ENCODE assay signal across 35 cellular contexts in genomic region chr11:120473486-120473885, GRCh38. TPM values are rescaled to one million over a fixed set of nuclear protein-coding genes. Genes with fewer than 3 reads are reported as not detected.
"Had no signal": no experiment of that assay in that cellular context is flagged by ENCODE, and none has a peak within 500 bp of the region (broad histone marks: within the 10 kb centered on the region; RNA-seq: fewer than 3 reads in every experiment).

No MANE protein-coding gene starts in this region.

- H3K4me3 Mint-ChIP-seq: activated B cell treated with CpG ODN at 0.5 μM for 24 hours; activated CD8-positive, alpha-beta T cell treated with anti-CD3 and anti-CD28 coated beads for 36 hours; activated naive CD4-positive, alpha-beta T cell treated with anti-CD3 and anti-CD28 coated beads for 36 hours; activated naive CD4-positive, alpha-beta T cell treated with anti-CD3 and anti-CD28 coated beads, Interleukin-2, amount 50 U/mL, for 24 hours; activated naive CD8-positive, alpha-beta T cell treated with anti-CD3 and anti-CD28 coated beads for 36 hours; activated naive CD8-positive, alpha-beta T cell treated with anti-CD3 and anti-CD28 coated beads, Interleukin-2, amount 50 U/mL, for 24 hours; activated T-cell treated with anti-CD3 and anti-CD28 coated beads, Interleukin-2, amount 50 U/mL, for 4 hours; T-helper 17 cell; T-helper 2 cell treated with Interferon-gamma antibody and Interleukin-4, amounts not matched to agents 5 μg/mL and 100 μg/mL, for 36 hours had no signal

- H3K9me3 Mint-ChIP-seq: activated B cell treated with CpG ODN at 0.5 μM for 24 hours; activated CD8-positive, alpha-beta T cell treated with anti-CD3 and anti-CD28 coated beads for 36 hours; activated naive CD4-positive, alpha-beta T cell treated with anti-CD3 and anti-CD28 coated beads for 36 hours; activated naive CD4-positive, alpha-beta T cell treated with anti-CD3 and anti-CD28 coated beads, Interleukin-2, amount 50 U/mL, for 24 hours; activated naive CD8-positive, alpha-beta T cell treated with anti-CD3 and anti-CD28 coated beads for 36 hours; activated naive CD8-positive, alpha-beta T cell treated with anti-CD3 and anti-CD28 coated beads, Interleukin-2, amount 50 U/mL, for 24 hours; activated T-cell treated with anti-CD3 and anti-CD28 coated beads, Interleukin-2, amount 50 U/mL, for 4 hours; activated T-helper 2 cell treated with anti-CD3 and anti-CD28 coated beads, Interferon-gamma antibody, Interleukin-2, Interleukin-4, amounts not matched to agents 10 μg/mL and 5 μg/mL and 100 μg/mL, durations not matched to agents 14 hours and 24 hours and 36 hours; T-helper 2 cell treated with Interferon-gamma antibody and Interleukin-4, amounts not matched to agents 5 μg/mL and 100 μg/mL, for 36 hours had no signal

- H3K4me3 ChIP-seq: adrenal gland, body of pancreas, cardiac muscle cell, colonic mucosa, esophagus squamous epithelium, gastroesophageal sphincter, heart right ventricle had no signal

- H3K27ac Mint-ChIP-seq: activated B cell treated with CpG ODN at 0.5 μM for 24 hours; activated CD8-positive, alpha-beta T cell treated with anti-CD3 and anti-CD28 coated beads for 36 hours; activated naive CD4-positive, alpha-beta T cell treated with anti-CD3 and anti-CD28 coated beads for 36 hours; activated naive CD4-positive, alpha-beta T cell treated with anti-CD3 and anti-CD28 coated beads, Interleukin-2, amount 50 U/mL, for 24 hours; activated naive CD8-positive, alpha-beta T cell treated with anti-CD3 and anti-CD28 coated beads for 36 hours; activated naive CD8-positive, alpha-beta T cell treated with anti-CD3 and anti-CD28 coated beads, Interleukin-2, amount 50 U/mL, for 24 hours; activated T-helper 2 cell treated with anti-CD3 and anti-CD28 coated beads, Interferon-gamma antibody, Interleukin-2, Interleukin-4, amounts not matched to agents 10 μg/mL and 5 μg/mL and 100 μg/mL, durations not matched to agents 14 hours and 24 hours and 36 hours; T-helper 17 cell; T-helper 2 cell treated with Interferon-gamma antibody and Interleukin-4, amounts not matched to agents 5 μg/mL and 100 μg/mL, for 36 hours had no signal

- FAIRE-seq: endometrium, endothelial cell of umbilical vein had no signal

- H3K4me1 ChIP-seq: adrenal gland, body of pancreas, colonic mucosa, esophagus squamous epithelium, gastroesophageal sphincter had no signal

- H3K9me3 ChIP-seq: adrenal gland, body of pancreas, colonic mucosa, esophagus squamous epithelium, gastroesophageal sphincter, heart right ventricle had no signal

- H3K4me1 Mint-ChIP-seq: activated B cell treated with CpG ODN at 0.5 μM for 24 hours; activated naive CD4-positive, alpha-beta T cell treated with anti-CD3 and anti-CD28 coated beads, Interleukin-2, amount 50 U/mL, for 24 hours; activated naive CD8-positive, alpha-beta T cell treated with anti-CD3 and anti-CD28 coated beads, Interleukin-2, amount 50 U/mL, for 24 hours had no signal

- DNase-seq: activated B cell treated with CpG ODN at 0.5 μM for 24 hours; activated CD4-positive, alpha-beta T cell treated with anti-CD3 and anti-CD28 coated beads for 48 hours; activated CD4-positive, alpha-beta T cell treated with anti-CD3 and anti-CD28 coated beads, Interleukin-2, amount 50 U/mL, for 1 hour; activated CD4-positive, alpha-beta T cell treated with anti-CD3 and anti-CD28 coated beads, Interleukin-2, amount 50 U/mL, for 48 hours; activated CD8-positive, alpha-beta memory T cell treated with anti-CD3 and anti-CD28 coated beads for 24 hours; activated CD8-positive, alpha-beta T cell treated with anti-CD3 and anti-CD28 coated beads for 36 hours; activated effector memory CD4-positive, alpha-beta T cell treated with anti-CD3 and anti-CD28 coated beads, Interleukin-2, amount 50 U/mL, for 16 hours; activated naive CD4-positive, alpha-beta T cell treated with anti-CD3 and anti-CD28 coated beads for 36 hours; activated naive CD8-positive, alpha-beta T cell treated with anti-CD3 and anti-CD28 coated beads for 36 hours; activated naive CD8-positive, alpha-beta T cell treated with anti-CD3 and anti-CD28 coated beads, Interleukin-2, amount 50 U/mL, for 24 hours; activated T-cell treated with anti-CD3 and anti-CD28 coated beads, Interleukin-2, amount 50 U/mL, for 4 hours; adrenal gland; amygdala; aorta; body of pancreas; central memory CD4-positive, alpha-beta T cell; cerebellar nuclear complex; colonic mucosa; effector CD8-positive, alpha-beta T cell; esophagus squamous epithelium; foreskin melanocyte; heart right ventricle; T-helper 17 cell; T1000; WERI-Rb-1 had no signal

- H3K27me3 Mint-ChIP-seq: activated B cell treated with CpG ODN at 0.5 μM for 24 hours; activated CD8-positive, alpha-beta T cell treated with anti-CD3 and anti-CD28 coated beads for 36 hours; activated naive CD4-positive, alpha-beta T cell treated with anti-CD3 and anti-CD28 coated beads, Interleukin-2, amount 50 U/mL, for 24 hours; activated naive CD8-positive, alpha-beta T cell treated with anti-CD3 and anti-CD28 coated beads for 36 hours; activated naive CD8-positive, alpha-beta T cell treated with anti-CD3 and anti-CD28 coated beads, Interleukin-2, amount 50 U/mL, for 24 hours; T-helper 17 cell had no signal

- H3K27me3 ChIP-seq: adrenal gland, body of pancreas, cardiac muscle cell, colonic mucosa, esophagus squamous epithelium, gastroesophageal sphincter, heart right ventricle had no signal

- ATAC-seq: activated CD4-positive, CD25-positive, alpha-beta regulatory T cell treated with anti-CD3 and anti-CD28 coated beads, Interleukin-2, amount 50 U/mL, for 24 hours; activated CD8-positive, alpha-beta T cell treated with anti-CD3 and anti-CD28 coated beads for 36 hours; activated naive CD8-positive, alpha-beta T cell treated with anti-CD3 and anti-CD28 coated beads, Interleukin-2, amount 50 U/mL, for 24 hours; activated T-cell treated with anti-CD3 and anti-CD28 coated beads, Interleukin-2, amount 50 U/mL, for 4 hours; body of pancreas; gastroesophageal sphincter; T-helper 17 cell had no signal

- H3K27ac ChIP-seq: adrenal gland, body of pancreas, cardiac muscle cell, colonic mucosa, epithelial cell of prostate, esophagus squamous epithelium, gastroesophageal sphincter, WERI-Rb-1 had no signal

RNA-seq across cellular contexts. Expression of gene GRIK4, which starts 38.1 kb away (rescaled TPM):
- total RNA-seq: activated B cell treated with CpG ODN at 0.5 μM for 24 hours; activated CD8-positive, alpha-beta T cell treated with anti-CD3 and anti-CD28 coated beads for 36 hours; activated naive CD4-positive, alpha-beta T cell treated with anti-CD3 and anti-CD28 coated beads for 36 hours; activated T-helper 2 cell treated with anti-CD3 and anti-CD28 coated beads, Interferon-gamma antibody, Interleukin-2, Interleukin-4, amounts not matched to agents 10 μg/mL and 5 μg/mL and 100 μg/mL, durations not matched to agents 14 hours and 24 hours and 36 hours; aorta; body of pancreas; dermis microvascular lymphatic vessel endothelial cell had no signal
- polyA plus RNA-seq: aorta had no signal
